ENCODE assay signal across 2 cellular contexts in genomic region chr2:43405829-43406228, GRCh38.
TF ChIP-seq lines count a peak whose summit lies in the region.

No MANE protein-coding gene starts in this region.

TF ChIP-seq in GM23338, 12 proteins besides CTCF, POLR2A, EP300 and RAD21:
- no peak for TF ChIP-seq ZNF462 (CRISPR knock-in tag; IDR thresholded peaks at IDR 0.05)
- TF ChIP-seq ETS1 (IDR thresholded peaks at IDR 0.05), result no peak
- TF ChIP-seq REST (IDR thresholded peaks at IDR 0.05; ENCODE audit: unreplicated experiment), result no peak
- no peak for TF ChIP-seq JUNB (IDR thresholded peaks at IDR 0.05; ENCODE audit: unreplicated experiment)
- no peak for TF ChIP-seq CREB1 (CRISPR knock-in tag; IDR thresholded peaks at IDR 0.05; ENCODE audit: low read depth)
- TF ChIP-seq EZH2 (IDR thresholded peaks at IDR 0.05; ENCODE audit: low read depth, unreplicated experiment), result no peak
- TF ChIP-seq NANOG (IDR thresholded peaks at IDR 0.05; ENCODE audit: borderline replicate concordance), result no peak
- TF ChIP-seq STAT1 (IDR thresholded peaks at IDR 0.05; ENCODE audit: unreplicated experiment), result no peak
- TF ChIP-seq ZNF114 (CRISPR knock-in tag; IDR thresholded peaks at IDR 0.05), result no peak
- TF ChIP-seq EZH2phosphoT487 (IDR thresholded peaks at IDR 0.05; ENCODE audit: unreplicated experiment), result no peak
- no peak for TF ChIP-seq POLR2AphosphoS5 (IDR thresholded peaks at IDR 0.05; ENCODE audit: low read depth)
- TF ChIP-seq ZNF331 (CRISPR knock-in tag; IDR thresholded peaks at IDR 0.05; ENCODE audit: low read depth), result no peak

TF ChIP-seq in GM12878, 131 proteins besides CTCF, POLR2A, EP300 and RAD21 (continued from another document):
- TF ChIP-seq ZNF687 (IDR thresholded peaks at IDR 0.05) (0 out of 2 replicates have a peak, but pooled peaks have one; percentile 45), TBL1XR1 (IDR thresholded peaks at IDR 0.05; ENCODE audit: low read depth, low read length) (no peak), MEF2B (IDR thresholded peaks at IDR 0.05; ENCODE audit: partially characterized antibody, poor library complexity, severe bottlenecking) (peak; percentile 66), MTA2 (IDR thresholded peaks at IDR 0.05; ENCODE audit: low read depth) (peak; percentile 64; the same call in 1 of the 2 replicates), BCL11A (IDR thresholded peaks at IDR 0.05; ENCODE audit: low read depth, low read length) (0 out of 2 replicates have a peak, but pooled peaks have one; percentile 40), ZNF384 (IDR thresholded peaks at IDR 0.05; ENCODE audit: borderline replicate concordance, low read depth, low read length) (0 out of 2 replicates have a peak, but pooled peaks have one; percentile 10), IKZF1 (conservative IDR thresholded peaks at IDR 0.05) (0 out of 2 replicates have a peak, but pooled peaks have one; percentile 12), NR2C1 (IDR thresholded peaks at IDR 0.05) (no peak), SMC3 (IDR thresholded peaks at IDR 0.05; ENCODE audit: borderline replicate concordance, low read length) (no peak), PKNOX1 (IDR thresholded peaks at IDR 0.05) (peak; percentile 40; the same call in 1 of the 2 replicates), NBN (IDR thresholded peaks at IDR 0.05) (peak; percentile 40; the same call in 1 of the 2 replicates), EED (IDR thresholded peaks at IDR 0.05; ENCODE audit: low read depth) (0 out of 2 replicates have a peak, but pooled peaks have one; percentile 21), IKZF2 (IDR thresholded peaks at IDR 0.05) (peak; percentile 20; a peak in 1 of 4 replicates), MLLT1 (IDR thresholded peaks at IDR 0.05) (0 out of 2 replicates have a peak, but pooled peaks have one; percentile 51), RUNX3 (IDR thresholded peaks at IDR 0.05; ENCODE audit: low read length) (peak; percentile 75), NR2F1 (conservative IDR thresholded peaks at IDR 0.05) (peak; percentile 90), POLR2AphosphoS5 (IDR thresholded peaks at IDR 0.05; ENCODE audit: low read length) (no peak), DPF2 (IDR thresholded peaks at IDR 0.05) (0 out of 2 replicates have a peak, but pooled peaks have one; percentile 15), ATF7 (IDR thresholded peaks at IDR 0.05; ENCODE audit: low read depth) (0 out of 2 replicates have a peak, but pooled peaks have one; percentile 31)
